20 cellular contexts compared by ENCODE assay signal in the genomic region with DNA sequence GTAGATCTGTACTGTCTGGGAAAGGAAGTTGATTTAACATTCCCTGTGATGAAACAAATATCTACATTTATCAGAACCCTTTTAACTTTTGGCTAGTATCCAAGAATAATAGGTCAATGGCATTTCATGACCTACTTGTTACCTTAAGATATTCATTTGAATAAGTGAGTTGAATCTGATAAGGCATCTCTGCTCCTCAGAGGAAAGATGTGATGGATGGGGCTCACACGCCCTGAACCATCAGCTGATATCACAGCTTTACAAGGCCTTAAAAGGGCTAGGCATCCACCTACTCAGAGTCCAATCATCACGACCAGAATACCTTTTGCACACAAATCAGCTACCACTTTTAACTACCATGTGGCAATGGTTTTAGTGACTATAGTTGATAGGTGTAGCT.
"Had no signal": no experiment of that assay in that cellular context is flagged by ENCODE, and none has a peak within 500 bp of the region (broad histone marks: within the 10 kb centered on the region; RNA-seq: fewer than 3 reads in every experiment).

No MANE protein-coding gene starts in this region.

- H3K36me3 ChIP-seq: neutrophil, transverse colon, vagina had no signal

- H3K27me3 Mint-ChIP-seq: activated naive CD4-positive, alpha-beta T cell treated with anti-CD3 and anti-CD28 coated beads, Interleukin-2, amount 10 ng/mL, durations not matched to agents 7 days and 5 days had no signal

- H3K9me3 Mint-ChIP-seq: activated CD4-positive, alpha-beta memory T cell treated with anti-CD3 and anti-CD28 coated beads for 36 hours; activated naive CD4-positive, alpha-beta T cell treated with anti-CD3 and anti-CD28 coated beads, Interleukin-2, amount 10 ng/mL, durations not matched to agents 7 days and 5 days; nephron; stimulated activated memory B cell treated with anti-CD40 and anti-IgM and Interleukin-4, amounts not matched to agents 10 μg/mL and 1 μg/mL and 100 μg/mL, for 72 hours had no signal

- H3K36me3 Mint-ChIP-seq: activated CD4-positive, alpha-beta memory T cell treated with anti-CD3 and anti-CD28 coated beads for 36 hours; activated naive CD4-positive, alpha-beta T cell treated with anti-CD3 and anti-CD28 coated beads, Interleukin-2, amount 10 ng/mL, durations not matched to agents 7 days and 5 days; stimulated activated memory B cell treated with anti-CD40 and anti-IgM and Interleukin-4, amounts not matched to agents 10 μg/mL and 1 μg/mL and 100 μg/mL, for 72 hours had no signal

- FAIRE-seq: endometrium, kidney, pancreas had no signal

- H3K27me3 ChIP-seq: heart right ventricle, left lung, neutrophil, pancreas, transverse colon, vagina had no signal

- H3K4me1 Mint-ChIP-seq: activated naive CD4-positive, alpha-beta T cell treated with anti-CD3 and anti-CD28 coated beads, Interleukin-2, amount 10 ng/mL, durations not matched to agents 7 days and 5 days; nephron; stimulated activated memory B cell treated with anti-CD40 and anti-IgM and Interleukin-4, amounts not matched to agents 10 μg/mL and 1 μg/mL and 100 μg/mL, for 72 hours had no signal

- H3K27ac Mint-ChIP-seq: activated CD4-positive, alpha-beta memory T cell treated with anti-CD3 and anti-CD28 coated beads for 36 hours; activated naive CD4-positive, alpha-beta T cell treated with anti-CD3 and anti-CD28 coated beads, Interleukin-2, amount 10 ng/mL, durations not matched to agents 7 days and 5 days; nephron; stimulated activated memory B cell treated with anti-CD40 and anti-IgM and Interleukin-4, amounts not matched to agents 10 μg/mL and 1 μg/mL and 100 μg/mL, for 72 hours had no signal

- DNase-seq: activated CD4-positive, alpha-beta memory T cell treated with anti-CD3 and anti-CD28 coated beads for 36 hours; activated CD4-positive, alpha-beta T cell treated with anti-CD3 and anti-CD28 coated beads for 48 hours; activated effector memory CD4-positive, alpha-beta T cell treated with anti-CD3 and anti-CD28 coated beads, Interleukin-2, amount 50 U/mL, for 16 hours; activated naive CD4-positive, alpha-beta T cell treated with anti-CD3 and anti-CD28 coated beads, Interleukin-2, amount 10 ng/mL, durations not matched to agents 7 days and 5 days; effector CD4-positive, alpha-beta T cell; erythroblast; foreskin fibroblast; heart right ventricle; kidney; left lung; pancreas; psoas muscle; right cardiac atrium; transverse colon had no signal

- H3K27ac ChIP-seq: left lung, neutrophil, pancreas, psoas muscle, skin epidermis, transverse colon, vagina had no signal

- ATAC-seq: left lung; psoas muscle; stimulated activated memory B cell treated with anti-CD40 and anti-IgM and Interleukin-4, amounts not matched to agents 10 μg/mL and 1 μg/mL and 100 μg/mL, for 72 hours had no signal

- H3K4me3 ChIP-seq: heart right ventricle, left lung, pancreas, psoas muscle, skin epidermis, transverse colon, vagina had no signal

- H3K9me3 ChIP-seq: heart right ventricle, left lung, neutrophil, pancreas, psoas muscle, transverse colon, vagina had no signal

- H3K4me1 ChIP-seq: left lung, pancreas, psoas muscle, transverse colon, vagina had no signal

- H3K4me3 Mint-ChIP-seq: activated CD4-positive, alpha-beta memory T cell treated with anti-CD3 and anti-CD28 coated beads for 36 hours; activated naive CD4-positive, alpha-beta T cell treated with anti-CD3 and anti-CD28 coated beads, Interleukin-2, amount 10 ng/mL, durations not matched to agents 7 days and 5 days; nephron; stimulated activated memory B cell treated with anti-CD40 and anti-IgM and Interleukin-4, amounts not matched to agents 10 μg/mL and 1 μg/mL and 100 μg/mL, for 72 hours had no signal
